ENCODE assay signal across 18 cellular contexts in the genomic region with DNA sequence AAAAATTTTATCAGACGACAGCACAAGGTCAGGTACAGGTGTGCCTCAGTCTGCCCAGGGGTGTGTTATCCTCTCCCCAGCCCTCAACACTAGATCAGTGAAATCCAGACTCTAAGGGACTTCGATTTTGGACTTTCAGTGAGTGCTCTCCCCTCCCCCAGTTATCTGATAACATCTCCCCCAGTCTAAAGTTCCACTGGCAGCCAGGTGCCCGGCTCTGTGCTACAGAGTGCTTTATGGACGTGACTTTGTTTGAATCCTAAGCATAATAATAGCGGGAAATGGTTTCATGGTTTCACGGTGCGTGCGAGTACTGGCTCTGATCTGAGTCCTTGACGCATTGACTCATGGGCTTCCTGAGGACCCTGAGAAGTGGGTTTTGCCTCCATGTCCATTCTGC. TPM values are rescaled to one million over a fixed set of nuclear protein-coding genes. Genes with fewer than 3 reads are reported as not detected.
DNase-seq lines count a peak whose midpoint lies in the region; ATAC-seq and TF ChIP-seq lines count a peak whose summit lies in the region.
"Had no signal": no experiment of that assay in that cellular context is flagged by ENCODE, and none has a peak within 500 bp of the region (broad histone marks: within the 10 kb centered on the region; RNA-seq: fewer than 3 reads in every experiment).

No MANE protein-coding gene starts in this region.

- in situ Hi-C loops in mammary epithelial cell (cut with MboI; ENCODE audit: low sequenced_read_pairs in 2 of 2) = loop anchor here in 1 of 2 donors (25.0 kb wide), 1 partner anchor 291 kb away; a partner anchor contains a TSS

- peaks cover 9% of the 10 kb centered on the region for H3K4me1 Mint-ChIP-seq in MCF 10A (ENCODE audit: insufficient read depth, unreplicated experiment)
- H3K4me1 Mint-ChIP-seq in naive thymus-derived CD4-positive, alpha-beta T cell = peaks cover 9 to 33% (median 23%) of the 10 kb centered on the region in 7 donors

- TF ChIP-seq CTCF in MCF 10A (IDR thresholded peaks at IDR 0.05; ENCODE audit: unreplicated experiment) (no peak), mammary epithelial cell (conservative IDR thresholded peaks at IDR 0.05 in 1 of 2, IDR thresholded peaks at IDR 0.05 in 1 of 2; ENCODE audit: extremely low read depth in 1 of 2, insufficient read depth in 1 of 2, low read depth in 1 of 2, low read length in 2 of 2) (no peak)

- H4K20me1 ChIP-seq in mammary epithelial cell (ENCODE audit: insufficient read depth, low read length) = no peaks in the 10 kb centered on the region

- no peak overlapping the region for H3K4me3 ChIP-seq in mammary epithelial cell (replicated peaks in 1 of 3; ENCODE audit: insufficient read depth in 1 of 3, low read depth in 2 of 3, low read length in 3 of 3)
- H3K4me3 ChIP-seq in duodenal mucosa (ENCODE audit: low read depth in 1 of 2, low read length in 2 of 2) = peak overlapping the region; percentile 86 to 97
- H3K4me3 ChIP-seq in naive thymus-derived CD4-positive, alpha-beta T cell (ENCODE audit: low read length) = no peak overlapping the region

- H3K36me3 ChIP-seq in mammary epithelial cell (ENCODE audit: insufficient read depth, low read length) = no peaks in the 10 kb centered on the region
- H3K36me3 ChIP-seq in duodenal mucosa (ENCODE audit: control insufficient read depth in 1 of 2, insufficient read depth in 2 of 2, low read length in 2 of 2) = peaks cover 0 to 2% of the 10 kb centered on the region in 2 donors
- H3K36me3 ChIP-seq in naive thymus-derived CD4-positive, alpha-beta T cell (ENCODE audit: control insufficient read depth in 2 of 3, insufficient read depth in 3 of 3, low read length in 3 of 3) = no peaks in the 10 kb centered on the region
- H3K36me3 ChIP-seq: upper lobe of left lung had no signal

- intact Hi-C loops in MCF 10A (cut with micrococcal nuclease) (loop anchor here (10.0 kb wide), 1 partner anchor 59 kb away; no protein-coding TSS in a partner anchor), mammary epithelial cell (cut with micrococcal nuclease) (no loop called here)
- intact Hi-C loops in naive thymus-derived CD4-positive, alpha-beta T cell (cut with micrococcal nuclease) = no loop called here

- peaks cover 66% of the 10 kb centered on the region for H3K79me2 ChIP-seq in mammary epithelial cell (ENCODE audit: insufficient read depth, low read length)

- dilution Hi-C loops in mammary epithelial cell (cut with HindIII; ENCODE audit: low sequenced_read_pairs) = loop anchor here (25.0 kb wide), 1 partner anchor 166 kb away; no protein-coding TSS in a partner anchor

- 97% methylated on average over 8 of the region's 9 CpGs for WGBS in mammary epithelial cell (ENCODE audit: low coverage, missing lambda C conversion rate)

- POLR2A ChIA-PET in MCF 10A (lab: Yijun Ruan, JAX) = interaction anchor here (1.8 kb wide), 1 partner anchor 148 kb away, joined by 5 read pairs; no protein-coding TSS in a partner anchor
- POLR2A ChIA-PET in naive thymus-derived CD4-positive, alpha-beta T cell (lab: Charles Lee) = interaction anchor here (1.0 to 1.2 kb wide), 2 partner anchors 8 to 60 kb away, joined by 3 read pairs; no protein-coding TSS in a partner anchor
- POLR2A ChIA-PET in HEK293T (lab: Yijun Ruan, JAX) = no interaction called here

- BruUV-seq in MCF 10A (replicated peaks; lab: Mats Ljungman, UMichigan) = no TSS peak
- BruUV-seq in mammary epithelial cell (replicated peaks; lab: Mats Ljungman, UMichigan) = no TSS peak

- no peak overlapping the region for H3K27ac Mint-ChIP-seq in MCF 10A (ENCODE audit: low read depth, unreplicated experiment)
- H3K27ac Mint-ChIP-seq in naive thymus-derived CD4-positive, alpha-beta T cell = peak overlapping the region in 1 of 9 donors; percentile 51
- H3K27ac Mint-ChIP-seq: activated CD4-positive, alpha-beta T cell treated with anti-CD3 and anti-CD28 coated beads for 36 hours had no signal

- H3K27ac ChIP-seq in mammary epithelial cell (ENCODE audit: insufficient read depth, low read depth, low read length) (no peak overlapping the region), duodenal mucosa (ENCODE audit: low read depth, low read length) (peak overlapping the region; percentile 58)
- no peak overlapping the region for H3K27ac ChIP-seq in naive thymus-derived CD4-positive, alpha-beta T cell (ENCODE audit: low read depth, low read length)
- H3K27ac ChIP-seq: brain microvascular endothelial cell had no signal

- H3K9me3 Mint-ChIP-seq in MCF 10A (ENCODE audit: unreplicated experiment) = no peaks in the 10 kb centered on the region
- H3K9me3 Mint-ChIP-seq in naive thymus-derived CD4-positive, alpha-beta T cell = no peaks in the 10 kb centered on the region

- no peak for ATAC-seq in naive thymus-derived CD4-positive, alpha-beta T cell
- ATAC-seq in HG03565 (IDR thresholded peaks at IDR 0.05; ENCODE audit: unreplicated experiment) = no peak
- ATAC-seq: activated CD4-positive, alpha-beta T cell treated with anti-CD3 and anti-CD28 coated beads for 36 hours had no signal

- no peaks in the 10 kb centered on the region for H3K36me3 Mint-ChIP-seq in MCF 10A (ENCODE audit: insufficient read depth, unreplicated experiment)
- H3K36me3 Mint-ChIP-seq in naive thymus-derived CD4-positive, alpha-beta T cell = peaks cover 0 to 9% (median 4%) of the 10 kb centered on the region in 5 donors

- H2AFZ ChIP-seq in mammary epithelial cell (ENCODE audit: low read depth, low read length) = no peak overlapping the region

- peak overlapping the region; percentile 22 for H3K4me3 Mint-ChIP-seq in MCF 10A (ENCODE audit: unreplicated experiment)
- H3K4me3 Mint-ChIP-seq in naive thymus-derived CD4-positive, alpha-beta T cell = peak overlapping the region in 7 of 10 donors; percentile 2 to 64 (median 37)
- H3K4me3 Mint-ChIP-seq: activated CD4-positive, alpha-beta T cell treated with anti-CD3 and anti-CD28 coated beads for 36 hours had no signal

- no peaks in the 10 kb centered on the region for H3K9me3 ChIP-seq in mammary epithelial cell (replicated peaks; ENCODE audit: insufficient read depth, low read length)
- no peaks in the 10 kb centered on the region for H3K9me3 ChIP-seq in duodenal mucosa (ENCODE audit: control insufficient read depth in 1 of 2, low read length in 2 of 2)
- H3K9me3 ChIP-seq in naive thymus-derived CD4-positive, alpha-beta T cell (ENCODE audit: control insufficient read depth in 2 of 3, low read length in 3 of 3) = no peaks in the 10 kb centered on the region
- H3K9me3 ChIP-seq: upper lobe of left lung had no signal

- no peaks in the 10 kb centered on the region for H3K27me3 ChIP-seq in mammary epithelial cell (ENCODE audit: insufficient read depth, low read length)
- no peaks in the 10 kb centered on the region for H3K27me3 ChIP-seq in duodenal mucosa (ENCODE audit: control insufficient read depth in 1 of 2, insufficient read depth in 2 of 2, low read length in 2 of 2)
- no peaks in the 10 kb centered on the region for H3K27me3 ChIP-seq in naive thymus-derived CD4-positive, alpha-beta T cell (ENCODE audit: control insufficient read depth in 2 of 2, insufficient read depth in 2 of 2, low read length in 2 of 2)
- H3K27me3 ChIP-seq: brain microvascular endothelial cell, upper lobe of left lung had no signal

- H3K4me1 ChIP-seq in mammary epithelial cell (ENCODE audit: insufficient read depth, low read length) (peaks cover 41% of the 10 kb centered on the region), duodenal mucosa (ENCODE audit: control insufficient read depth in 1 of 2, insufficient read depth in 2 of 2, low read length in 2 of 2) (peaks cover 48 to 64% of the 10 kb centered on the region in 2 donors)
- H3K4me1 ChIP-seq in naive thymus-derived CD4-positive, alpha-beta T cell (ENCODE audit: control insufficient read depth in 2 of 2, insufficient read depth in 2 of 2, low read length in 2 of 2) = peaks cover 6 to 15% of the 10 kb centered on the region in 2 donors

- CTCF ChIA-PET in MCF 10A (lab: Yijun Ruan, JAX) = interaction anchor here (0.6 to 1.8 kb wide), 3 partner anchors 160 to 489 kb away, joined by 4 to 5 read pairs (median 5); no protein-coding TSS in a partner anchor
- CTCF ChIA-PET in mammary epithelial cell (lab: Charles Lee; ENCODE audit: low non-redundant PET) = no interaction called here
- CTCF ChIA-PET in naive thymus-derived CD4-positive, alpha-beta T cell (lab: Charles Lee) = interaction anchor here (2.2 kb wide), 1 partner anchor 159 kb away, joined by 5 read pairs; no protein-coding TSS in a partner anchor
- CTCF ChIA-PET in HEK293T (lab: Yijun Ruan, JAX) = no interaction called here

- no peaks in the 10 kb centered on the region for H3K27me3 Mint-ChIP-seq in MCF 10A (ENCODE audit: insufficient read depth, unreplicated experiment)
- no peaks in the 10 kb centered on the region for H3K27me3 Mint-ChIP-seq in naive thymus-derived CD4-positive, alpha-beta T cell
- H3K27me3 Mint-ChIP-seq: activated CD4-positive, alpha-beta T cell treated with anti-CD3 and anti-CD28 coated beads for 36 hours had no signal

- H3K9ac ChIP-seq in mammary epithelial cell (ENCODE audit: insufficient read depth, low read length) (no peak overlapping the region), duodenal mucosa (ENCODE audit: low read depth in 1 of 2, low read length in 2 of 2) (peak overlapping the region; percentile 81 to 90)

- H3K4me2 ChIP-seq in mammary epithelial cell (ENCODE audit: insufficient read depth, low read depth, low read length) = no peak overlapping the region

- DNase-seq in MCF 10A (ENCODE audit: unreplicated experiment) = no peak
- DNase-seq in mammary epithelial cell = no peak
- no peak for DNase-seq in naive thymus-derived CD4-positive, alpha-beta T cell
- no peak for DNase-seq in glomerular visceral epithelial cell (ENCODE audit: extremely low spot score)
- DNase-seq in NCI-H1092 treated with DMSO at 0.1 percent for 48 hours (lab: John Stamatoyannopoulos, UW) = no peak
- DNase-seq in HEK293T (ENCODE audit: extremely low spot score) = no peak
- DNase-seq: activated CD4-positive, alpha-beta T cell treated with anti-CD3 and anti-CD28 coated beads for 36 hours; activated CD8-positive, alpha-beta memory T cell treated with anti-CD3 and anti-CD28 coated beads, Interleukin-2, amount 50 U/mL, for 4 hours; activated naive CD4-positive, alpha-beta T cell treated with anti-CD3 and anti-CD28 coated beads, Interleukin-2, amount 50 U/mL, for 16 hours; brain microvascular endothelial cell; dermis blood vessel endothelial cell; EL; Karpas-422; NCI-H2171 treated with DMSO at 0.1 percent for 48 hours; stimulated activated CD4-positive, alpha-beta T cell treated with anti-CD3 and anti-CD28 coated beads, Interleukin-4, amount 100 ng/mL, for 4 hours; upper lobe of left lung had no signal

TF ChIP-seq in HEK293T, 16 proteins besides CTCF, POLR2A, EP300 and RAD21:
- no peak for TF ChIP-seq NFRKB (IDR thresholded peaks at IDR 0.05)
- TF ChIP-seq BHLHE40 (IDR thresholded peaks at IDR 0.05; ENCODE audit: borderline replicate concordance) = no peak
- TF ChIP-seq SP1 (IDR thresholded peaks at IDR 0.05) = no peak
TF ChIP-seq in HEK293T: peak in this region for 0.

RNA-seq across cellular contexts. Expression of a gene that starts 3.2 kb away (rescaled TPM):
- 8.2 and 16.2 TPM in 2 replicates for total RNA-seq in MCF 10A (2022)
- 10 to 100 TPM; 18.2 to 56.7 TPM for total RNA-seq in mammary epithelial cell
- polyA plus RNA-seq in mammary epithelial cell = 13.2 TPM
- 17.3 TPM for polyA minus RNA-seq in mammary epithelial cell
- total RNA-seq in naive thymus-derived CD4-positive, alpha-beta T cell = 10 to 100 TPM in 1 of 5 experiments, 1 to 10 TPM in 4; 1.8 to 10.3 (median 1.9) TPM
- polyA plus RNA-seq in naive thymus-derived CD4-positive, alpha-beta T cell = 1 to 10 TPM; 1.4 to 2.8 TPM

Comparison
In these comparisons a context has a peak if more than half of its experiments do, and no peak if none do; other contexts are left out.
1. CTCF ChIA-PET loops: an anchor here in MCF 10A (0.6 to 1.8 kb wide) and naive thymus-derived CD4-positive, alpha-beta T cell (2.2 kb wide); none called in mammary epithelial cell and HEK293T.
2. H3K4me3 ChIP-seq: peak in duodenal mucosa (2 of 2); none in mammary epithelial cell (0 of 3) and naive thymus-derived CD4-positive, alpha-beta T cell (single experiment).